ENCODE assay signal across 32 cellular contexts in the genomic region with DNA sequence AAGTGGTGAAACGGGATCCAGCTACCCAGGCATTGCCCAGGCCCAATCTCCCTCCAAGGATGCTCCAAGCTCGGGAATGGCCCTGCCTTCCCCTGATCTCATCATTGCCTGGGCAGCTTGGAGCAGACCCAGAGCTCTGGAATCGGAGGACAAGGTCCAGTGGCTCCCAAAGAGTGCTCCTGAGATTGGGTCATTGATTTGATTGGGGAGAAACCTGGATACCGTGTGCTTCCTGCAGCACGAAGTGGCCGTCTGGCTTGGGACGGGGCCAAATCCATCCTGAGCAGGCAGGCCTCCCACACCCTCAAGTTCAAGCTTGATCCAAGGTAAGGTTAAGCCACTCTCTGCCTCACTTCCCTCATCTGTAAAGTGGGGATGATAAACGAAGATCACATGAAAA.
"Had no signal": no experiment of that assay in that cellular context is flagged by ENCODE, and none has a peak within 500 bp of the region (broad histone marks: within the 10 kb centered on the region; RNA-seq: fewer than 3 reads in every experiment).

No MANE protein-coding gene starts in this region.

- H3K9ac ChIP-seq: parathyroid adenoma had no signal

- H3K4me1 Mint-ChIP-seq: immature natural killer cell; memory B cell; naive B cell; neural crest cell; stimulated activated effector memory CD8-positive, alpha-beta T cell treated with anti-CD3 and anti-CD28 coated beads, Interleukin-12 subunit alpha, Interleukin-12 subunit beta, amount 100 ng/mL, for 72 hours had no signal

- H3K27ac Mint-ChIP-seq: immature natural killer cell; memory B cell; mesothelial cell of epicardium; naive B cell; natural killer cell treated with Interleukin-12 subunit alpha and Interleukin-12 subunit beta and Interleukin-15 and Interleukin-18, amount 100 ng/mL, for 72 hours; progenitor cell of endocrine pancreas; stimulated activated effector memory CD8-positive, alpha-beta T cell treated with anti-CD3 and anti-CD28 coated beads, Interleukin-12 subunit alpha, Interleukin-12 subunit beta, amount 100 ng/mL, for 72 hours; type B pancreatic cell had no signal

- H3K79me2 ChIP-seq: parathyroid adenoma had no signal

- H3K36me3 Mint-ChIP-seq: immature natural killer cell; memory B cell; mesothelial cell of epicardium; naive B cell; natural killer cell treated with Interleukin-12 subunit alpha and Interleukin-12 subunit beta and Interleukin-15 and Interleukin-18, amount 100 ng/mL, for 72 hours; stimulated activated effector memory CD8-positive, alpha-beta T cell treated with anti-CD3 and anti-CD28 coated beads, Interleukin-12 subunit alpha, Interleukin-12 subunit beta, amount 100 ng/mL, for 72 hours; type B pancreatic cell had no signal

- ATAC-seq: heart right ventricle; left colon; left ventricle myocardium superior; mucosa of descending colon; natural killer cell treated with Interleukin-12 subunit alpha and Interleukin-12 subunit beta and Interleukin-15 and Interleukin-18, amount 100 ng/mL, for 72 hours; sciatic nerve; stimulated activated effector memory CD8-positive, alpha-beta T cell treated with anti-CD3 and anti-CD28 coated beads, Interleukin-12 subunit alpha, Interleukin-12 subunit beta, amount 100 ng/mL, for 72 hours had no signal

- H3K9me3 Mint-ChIP-seq: immature natural killer cell; memory B cell; mesothelial cell of epicardium; naive B cell; natural killer cell treated with Interleukin-12 subunit alpha and Interleukin-12 subunit beta and Interleukin-15 and Interleukin-18, amount 100 ng/mL, for 72 hours; neural crest cell; stimulated activated effector memory CD8-positive, alpha-beta T cell treated with anti-CD3 and anti-CD28 coated beads, Interleukin-12 subunit alpha, Interleukin-12 subunit beta, amount 100 ng/mL, for 72 hours; type B pancreatic cell had no signal

- H3K4me2 ChIP-seq: smooth muscle cell had no signal

- DNase-seq: colonic mucosa; dermis blood vessel endothelial cell; effector memory CD4-positive, alpha-beta T cell; erythroblast; esophagus squamous epithelium; foreskin melanocyte; glutamatergic neuron; heart right ventricle; hippocampal formation; kidney glomerular epithelial cell; left colon; left ventricle myocardium superior; mucosa of descending colon; naive B cell; stimulated activated CD4-positive, alpha-beta T cell treated with anti-CD3 and anti-CD28 coated beads, Interleukin-2, amount 100 ng/mL, for 24 hours; stimulated activated CD4-positive, alpha-beta T cell treated with anti-CD3 and anti-CD28 coated beads, Interleukin-4, amount 100 ng/mL, for 24 hours; stimulated activated naive CD4-positive, alpha-beta T cell treated with Interleukin-2 at 50 U/mL for 16 hours had no signal

- H3K27me3 ChIP-seq: colonic mucosa, right atrium auricular region, tibial artery had no signal

- H3K36me3 ChIP-seq: colonic mucosa, esophagus squamous epithelium, heart right ventricle, right atrium auricular region, stomach, tibial artery had no signal

- H3K4me3 ChIP-seq: colonic mucosa, esophagus squamous epithelium, heart right ventricle, lung, mucosa of descending colon, right atrium auricular region, smooth muscle cell, stomach, tibial artery had no signal

- H3K4me3 Mint-ChIP-seq: immature natural killer cell; memory B cell; mesothelial cell of epicardium; naive B cell; natural killer cell treated with Interleukin-12 subunit alpha and Interleukin-12 subunit beta and Interleukin-15 and Interleukin-18, amount 100 ng/mL, for 72 hours; neural crest cell; stimulated activated effector memory CD8-positive, alpha-beta T cell treated with anti-CD3 and anti-CD28 coated beads, Interleukin-12 subunit alpha, Interleukin-12 subunit beta, amount 100 ng/mL, for 72 hours; type B pancreatic cell had no signal

- H3K27ac ChIP-seq: colonic mucosa, esophagus squamous epithelium, heart right ventricle, parathyroid adenoma, right atrium auricular region, stomach, tibial artery had no signal

- H2AFZ ChIP-seq: parathyroid adenoma had no signal

- H3K9me3 ChIP-seq: colonic mucosa, esophagus squamous epithelium, heart right ventricle, mucosa of descending colon, right atrium auricular region, stomach, tibial artery had no signal

- H3K4me1 ChIP-seq: colonic mucosa, esophagus squamous epithelium, parathyroid adenoma, right atrium auricular region, stomach had no signal
